In genomic region chr5:109833946-109834345, GRCh38 we compare ENCODE assay signal across 18 cellular contexts.
A peak's percentile ranks its signal among the peaks of the same experiment; 100 is the strongest.
DNase-seq lines count a peak whose midpoint lies in the region; ATAC-seq, FAIRE-seq and TF ChIP-seq lines count a peak whose summit lies in the region.
"Had no signal": no experiment of that assay in that cellular context is flagged by ENCODE, and none has a peak within 500 bp of the region (broad histone marks: within the 10 kb centered on the region; RNA-seq: fewer than 3 reads in every experiment).

No MANE protein-coding gene starts in this region.

- peaks cover 56% of the 10 kb centered on the region for H3K36me3 Mint-ChIP-seq in activated CD4-positive, alpha-beta T cell treated with anti-CD3 and anti-CD28 coated beads, Interleukin-2, amount 10 ng/mL, durations not matched to agents 24 days and 14 days (ENCODE audit: low read depth)
- peaks cover 56% of the 10 kb centered on the region for H3K36me3 Mint-ChIP-seq in activated CD8-positive, alpha-beta T cell treated with anti-CD3 and anti-CD28 coated beads, Interleukin-2, amount 10 ng/mL, durations not matched to agents 7 days and 5 days (ENCODE audit: low read depth)

- DNase-seq in activated CD4-positive, alpha-beta T cell treated with anti-CD3 and anti-CD28 coated beads, Interleukin-2, amount 10 ng/mL, durations not matched to agents 24 days and 14 days = no peak
- DNase-seq in activated CD4-positive, alpha-beta T cell treated with anti-CD3 and anti-CD28 coated beads, Interleukin-2, amount 50 U/mL, for 4 hours = no peak
- peak; percentile 4 for DNase-seq in OCI-M2 (lab: John Stamatoyannopoulos, UW; ENCODE audit: unreplicated experiment)
- DNase-seq in K562 (ENCODE audit: extremely low read depth in 1 of 4, low spot score in 3 of 4) = peak in 1 of 4 experiments; percentile 12
- no peak for DNase-seq in lower leg skin (ENCODE audit: low spot score in 2 of 2)
- DNase-seq in activated CD8-positive, alpha-beta T cell treated with anti-CD3 and anti-CD28 coated beads, Interleukin-2, amount 10 ng/mL, durations not matched to agents 7 days and 5 days = no peak
- DNase-seq in tibial artery = no peak
- no peak for DNase-seq in foreskin keratinocyte
- DNase-seq: Caco-2, NCI-H1417, NCI-H1930, NCI-H2171, NCI-H446 treated with DMSO at 0.1 percent for 48 hours, NCI-H774, SHP77 treated with DMSO at 0.1 percent for 48 hours had no signal

- no peaks in the 10 kb centered on the region for H3K27me3 ChIP-seq in K562 (ENCODE audit: control insufficient read depth in 2 of 2, insufficient read depth in 2 of 2, low read length in 2 of 2)
- H3K27me3 ChIP-seq in tibial artery = no peaks in the 10 kb centered on the region
- no peaks in the 10 kb centered on the region for H3K27me3 ChIP-seq in foreskin keratinocyte

- no TSS peak for BruUV-seq in K562 (replicated peaks; lab: Mats Ljungman, UMichigan)

- peaks cover 12% of the 10 kb centered on the region for H3K36me3 ChIP-seq in K562 (ENCODE audit: control insufficient read depth, insufficient read depth, low read length)
- H3K36me3 ChIP-seq in tibial artery = peaks cover 0 to 6% (median 0%) of the 10 kb centered on the region in 3 donors

- H3K27me3 Mint-ChIP-seq in activated CD4-positive, alpha-beta T cell treated with anti-CD3 and anti-CD28 coated beads, Interleukin-2, amount 10 ng/mL, durations not matched to agents 24 days and 14 days = no peaks in the 10 kb centered on the region
- H3K27me3 Mint-ChIP-seq in activated CD8-positive, alpha-beta T cell treated with anti-CD3 and anti-CD28 coated beads, Interleukin-2, amount 10 ng/mL, durations not matched to agents 7 days and 5 days (ENCODE audit: low read depth) = no peaks in the 10 kb centered on the region

- H3K4me3 ChIP-seq in K562 = no peak overlapping the region
- H3K4me3 ChIP-seq in lower leg skin (ENCODE audit: low read depth, poor library complexity, severe bottlenecking) = no peak overlapping the region
- no peak overlapping the region for H3K4me3 ChIP-seq in tibial artery
- H3K4me3 ChIP-seq: GM12878 had no signal

- H4K20me1 ChIP-seq in K562 (replicated peaks; ENCODE audit: control insufficient read depth, insufficient read depth, low read length) = no peaks in the 10 kb centered on the region

- no peaks in the 10 kb centered on the region for H3K79me2 ChIP-seq in K562 (ENCODE audit: control insufficient read depth, insufficient read depth, low read length)

- H2AFZ ChIP-seq in K562 (ENCODE audit: low read depth, low read length) = no peak overlapping the region; the same call in 1 of the 2 replicates

- H3K27ac ChIP-seq in K562 (ENCODE audit: extremely low read depth, low read depth, low read length) (peak overlapping the region; percentile 65), tibial artery (no peak overlapping the region), foreskin keratinocyte (no peak overlapping the region)
- H3K27ac ChIP-seq: C4-2B had no signal

- H3K4me2 ChIP-seq in K562 (ENCODE audit: insufficient read depth, low read length) = no peak overlapping the region

- TF ChIP-seq EP300 in K562 (IDR thresholded peaks at IDR 0.05; ENCODE audit: low read length) = no peak

- ATAC-seq in K562 (peak; percentile 68), foreskin keratinocyte (no peak)
- ATAC-seq in activated CD8-positive, alpha-beta T cell treated with anti-CD3 and anti-CD28 coated beads, Interleukin-2, amount 10 ng/mL, durations not matched to agents 7 days and 5 days = no peak
- ATAC-seq: GM12878 had no signal

- H3K9me1 ChIP-seq in K562 (ENCODE audit: control insufficient read depth, insufficient read depth, low read length) = no peaks in the 10 kb centered on the region

- H3K9me3 ChIP-seq in K562 (replicated peaks; ENCODE audit: control insufficient read depth, insufficient read depth, low read depth, low read length) (no peaks in the 10 kb centered on the region), tibial artery (no peaks in the 10 kb centered on the region)
- H3K9me3 ChIP-seq: Caco-2 had no signal

- 44% methylated on average over 3 of the region's 3 CpGs for WGBS in K562 (ENCODE audit: insufficient coverage, low coverage, missing lambda C conversion rate)
- 85 to 87% methylated on average over 3 of the region's 3 CpGs for WGBS in lower leg skin, 2 donors

- CTCF ChIA-PET in K562 (lab: Yijun Ruan, JAX; ENCODE audit: low intra/inter-chr PET ratio) = no interaction called here
- CTCF ChIA-PET in activated CD8-positive, alpha-beta T cell treated with anti-CD3 and anti-CD28 coated beads, Interleukin-2, amount 10 ng/mL, durations not matched to agents 7 days and 5 days (lab: Charles Lee) = no interaction called here

- H3K4me3 Mint-ChIP-seq in activated CD4-positive, alpha-beta T cell treated with anti-CD3 and anti-CD28 coated beads, Interleukin-2, amount 10 ng/mL, durations not matched to agents 24 days and 14 days = no peak overlapping the region
- no peak overlapping the region for H3K4me3 Mint-ChIP-seq in activated CD8-positive, alpha-beta T cell treated with anti-CD3 and anti-CD28 coated beads, Interleukin-2, amount 10 ng/mL, durations not matched to agents 7 days and 5 days

- H3K9me3 Mint-ChIP-seq in activated CD4-positive, alpha-beta T cell treated with anti-CD3 and anti-CD28 coated beads, Interleukin-2, amount 10 ng/mL, durations not matched to agents 24 days and 14 days = peaks cover 10% of the 10 kb centered on the region
- H3K9me3 Mint-ChIP-seq in activated CD8-positive, alpha-beta T cell treated with anti-CD3 and anti-CD28 coated beads, Interleukin-2, amount 10 ng/mL, durations not matched to agents 7 days and 5 days (ENCODE audit: insufficient read depth) = peaks cover 3% of the 10 kb centered on the region

- POLR2A ChIA-PET in K562 (lab: Yijun Ruan, JAX) = no interaction called here
- POLR2A ChIA-PET in activated CD8-positive, alpha-beta T cell treated with anti-CD3 and anti-CD28 coated beads, Interleukin-2, amount 10 ng/mL, durations not matched to agents 7 days and 5 days (lab: Charles Lee) = interaction anchor here (0.6 kb wide), 1 partner anchor 15 kb away, joined by 3 read pairs; no protein-coding TSS in a partner anchor

- H3K4me1 Mint-ChIP-seq in activated CD4-positive, alpha-beta T cell treated with anti-CD3 and anti-CD28 coated beads, Interleukin-2, amount 10 ng/mL, durations not matched to agents 24 days and 14 days = no peaks in the 10 kb centered on the region
- peaks cover 2% of the 10 kb centered on the region for H3K4me1 Mint-ChIP-seq in activated CD8-positive, alpha-beta T cell treated with anti-CD3 and anti-CD28 coated beads, Interleukin-2, amount 10 ng/mL, durations not matched to agents 7 days and 5 days (ENCODE audit: low read depth)

- intact Hi-C loops in activated CD4-positive, alpha-beta T cell treated with anti-CD3 and anti-CD28 coated beads, Interleukin-2, amount 10 ng/mL, durations not matched to agents 24 days and 14 days (cut with micrococcal nuclease) = no loop called here
- intact Hi-C loops in K562 (cut with micrococcal nuclease) = no loop called here
- intact Hi-C loops in lower leg skin (cut with DNase I; ENCODE audit: low total_unique reads) = no loop called here
- intact Hi-C loops in tibial artery (cut with DNase I; ENCODE audit: low total_unique reads) = no loop called here

- TF ChIP-seq POLR2A in K562 (conservative IDR thresholded peaks at IDR 0.05) (no peak), lower leg skin (IDR thresholded peaks at IDR 0.05) (no peak)

- H3K4me1 ChIP-seq in K562 (replicated peaks in 1 of 2; ENCODE audit: control insufficient read depth in 2 of 2, insufficient read depth in 2 of 2, low read length in 2 of 2) (no peaks in the 10 kb centered on the region), tibial artery (peaks cover 0 to 21% (median 0%) of the 10 kb centered on the region in 4 donors), foreskin keratinocyte (peaks cover 13% of the 10 kb centered on the region)
- H3K4me1 ChIP-seq: Caco-2 had no signal

- TF ChIP-seq RAD21 in K562 (CRISPR knock-in tag; conservative IDR thresholded peaks at IDR 0.05 in 1 of 2, IDR thresholded peaks at IDR 0.05 in 1 of 2) = no peak

- no peak for TF ChIP-seq CTCF in K562 (IDR thresholded peaks at IDR 0.05 in 2 of 3, conservative IDR thresholded peaks at IDR 0.05 in 1 of 3; ENCODE audit: insufficient read depth in 2 of 3, low read depth in 1 of 3, low read length in 3 of 3)
- no peak for TF ChIP-seq CTCF in lower leg skin (IDR thresholded peaks at IDR 0.05)
- TF ChIP-seq CTCF in tibial artery (IDR thresholded peaks at IDR 0.05) = no peak
- no peak for TF ChIP-seq CTCF in foreskin keratinocyte (conservative IDR thresholded peaks at IDR 0.05)

- in situ Hi-C loops in K562 (cut with MboI) = no loop called here

- peak; percentile 35 for FAIRE-seq in K562 (lab: Jason Lieb, UNC)
- FAIRE-seq: GM12878, RCC 7860 had no signal

- H3K9ac ChIP-seq in K562 (ENCODE audit: insufficient read depth in 1 of 2, low read depth in 2 of 2, low read length in 2 of 2) = no peak overlapping the region

- peak overlapping the region; percentile 1 for H3K27ac Mint-ChIP-seq in activated CD4-positive, alpha-beta T cell treated with anti-CD3 and anti-CD28 coated beads, Interleukin-2, amount 10 ng/mL, durations not matched to agents 24 days and 14 days
- no peak overlapping the region for H3K27ac Mint-ChIP-seq in activated CD8-positive, alpha-beta T cell treated with anti-CD3 and anti-CD28 coated beads, Interleukin-2, amount 10 ng/mL, durations not matched to agents 7 days and 5 days

TF ChIP-seq in K562, 482 proteins besides CTCF, POLR2A, EP300 and RAD21 (continues in another document):
- 0 out of 2 replicates have a peak, but pooled peaks have one; percentile 21 for TF ChIP-seq CHAMP1 (IDR thresholded peaks at IDR 0.05)
- TF ChIP-seq SPI1 (IDR thresholded peaks at IDR 0.05; ENCODE audit: borderline replicate concordance, low read depth, low read length) = peak; percentile 55
